Comparison of ENCODE assay signal across 8 cellular contexts in genomic region chr9:130623466-130623865, GRCh38. TPM values are rescaled to one million over a fixed set of nuclear protein-coding genes. Genes with fewer than 3 reads are reported as not detected.
"Had no signal": no experiment of that assay in that cellular context is flagged by ENCODE, and none has a peak within 500 bp of the region (broad histone marks: within the 10 kb centered on the region; RNA-seq: fewer than 3 reads in every experiment).

No MANE protein-coding gene starts in this region.

- H3K4me1 ChIP-seq: HAP-1 had no signal

- H3K4me3 Mint-ChIP-seq: HFFc6 had no signal

- H3K27ac Mint-ChIP-seq: HFFc6 had no signal

- H3K27ac ChIP-seq: GM23248 had no signal

- H3K4me3 ChIP-seq: GM23248, HAP-1, K562 had no signal

- DNase-seq: GM23248, GOT3, HFFc6, IMR-90 had no signal

- H3K9me3 ChIP-seq: HAP-1 had no signal

RNA-seq across cellular contexts. Expression of gene PRDM12, which starts 40.9 kb away (rescaled TPM):
- total RNA-seq: GM23248, H4, HT-29, IMR-90 had no signal
